2 cellular contexts compared by ENCODE assay signal in the genomic region with DNA sequence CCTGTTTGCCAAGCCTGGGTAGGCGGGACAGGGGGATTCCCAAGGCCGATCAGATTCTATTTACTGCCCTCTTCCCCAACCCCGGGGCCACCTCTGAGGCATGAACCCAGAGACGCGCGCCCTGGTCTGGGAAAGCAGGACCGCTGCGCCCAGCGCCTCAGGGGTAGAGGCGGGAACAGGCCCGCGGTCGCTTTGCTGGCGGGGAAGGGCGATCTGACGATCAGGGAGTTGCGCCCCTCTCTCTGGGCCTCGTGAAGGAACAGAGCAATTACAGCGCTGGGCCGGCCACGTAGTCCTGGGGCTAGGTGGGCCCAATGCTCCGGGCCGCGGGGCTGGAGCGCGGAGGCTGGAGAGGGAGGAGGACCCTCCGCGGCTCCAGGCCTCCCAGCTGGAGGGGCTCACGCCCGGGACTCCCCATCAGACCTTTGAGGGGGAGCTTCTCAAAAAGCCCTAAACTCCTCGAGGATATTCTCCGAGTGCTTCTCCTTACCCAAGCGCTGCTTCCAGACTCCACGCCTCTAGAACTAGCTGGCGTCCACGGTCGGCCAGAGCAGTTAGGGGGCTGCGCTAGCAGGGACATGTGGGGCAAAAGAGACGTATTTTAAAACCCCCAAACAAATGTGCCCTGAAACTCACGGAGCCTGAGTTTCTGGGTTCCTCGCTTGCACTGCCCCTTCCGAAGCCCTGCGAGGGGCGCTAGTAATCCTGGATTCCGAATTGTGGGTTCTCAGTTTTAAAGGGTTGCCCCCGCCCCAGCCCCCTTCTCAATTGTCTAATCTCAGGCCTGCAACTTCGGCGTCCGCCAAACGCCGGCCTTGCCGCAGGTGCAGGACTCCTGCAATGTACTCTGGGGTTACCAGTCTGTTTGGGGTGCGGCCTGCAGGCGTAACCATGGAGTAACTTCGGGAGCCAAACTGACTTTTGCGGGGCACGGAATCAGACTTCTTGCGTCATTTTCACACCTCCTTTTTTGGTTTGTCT.
TF ChIP-seq lines count a peak whose summit lies in the region.

No MANE protein-coding gene starts in this region.

TF ChIP-seq in GM23338, 12 proteins besides CTCF, POLR2A, EP300 and RAD21 (continued from another document):
- TF ChIP-seq, protein P1, sequence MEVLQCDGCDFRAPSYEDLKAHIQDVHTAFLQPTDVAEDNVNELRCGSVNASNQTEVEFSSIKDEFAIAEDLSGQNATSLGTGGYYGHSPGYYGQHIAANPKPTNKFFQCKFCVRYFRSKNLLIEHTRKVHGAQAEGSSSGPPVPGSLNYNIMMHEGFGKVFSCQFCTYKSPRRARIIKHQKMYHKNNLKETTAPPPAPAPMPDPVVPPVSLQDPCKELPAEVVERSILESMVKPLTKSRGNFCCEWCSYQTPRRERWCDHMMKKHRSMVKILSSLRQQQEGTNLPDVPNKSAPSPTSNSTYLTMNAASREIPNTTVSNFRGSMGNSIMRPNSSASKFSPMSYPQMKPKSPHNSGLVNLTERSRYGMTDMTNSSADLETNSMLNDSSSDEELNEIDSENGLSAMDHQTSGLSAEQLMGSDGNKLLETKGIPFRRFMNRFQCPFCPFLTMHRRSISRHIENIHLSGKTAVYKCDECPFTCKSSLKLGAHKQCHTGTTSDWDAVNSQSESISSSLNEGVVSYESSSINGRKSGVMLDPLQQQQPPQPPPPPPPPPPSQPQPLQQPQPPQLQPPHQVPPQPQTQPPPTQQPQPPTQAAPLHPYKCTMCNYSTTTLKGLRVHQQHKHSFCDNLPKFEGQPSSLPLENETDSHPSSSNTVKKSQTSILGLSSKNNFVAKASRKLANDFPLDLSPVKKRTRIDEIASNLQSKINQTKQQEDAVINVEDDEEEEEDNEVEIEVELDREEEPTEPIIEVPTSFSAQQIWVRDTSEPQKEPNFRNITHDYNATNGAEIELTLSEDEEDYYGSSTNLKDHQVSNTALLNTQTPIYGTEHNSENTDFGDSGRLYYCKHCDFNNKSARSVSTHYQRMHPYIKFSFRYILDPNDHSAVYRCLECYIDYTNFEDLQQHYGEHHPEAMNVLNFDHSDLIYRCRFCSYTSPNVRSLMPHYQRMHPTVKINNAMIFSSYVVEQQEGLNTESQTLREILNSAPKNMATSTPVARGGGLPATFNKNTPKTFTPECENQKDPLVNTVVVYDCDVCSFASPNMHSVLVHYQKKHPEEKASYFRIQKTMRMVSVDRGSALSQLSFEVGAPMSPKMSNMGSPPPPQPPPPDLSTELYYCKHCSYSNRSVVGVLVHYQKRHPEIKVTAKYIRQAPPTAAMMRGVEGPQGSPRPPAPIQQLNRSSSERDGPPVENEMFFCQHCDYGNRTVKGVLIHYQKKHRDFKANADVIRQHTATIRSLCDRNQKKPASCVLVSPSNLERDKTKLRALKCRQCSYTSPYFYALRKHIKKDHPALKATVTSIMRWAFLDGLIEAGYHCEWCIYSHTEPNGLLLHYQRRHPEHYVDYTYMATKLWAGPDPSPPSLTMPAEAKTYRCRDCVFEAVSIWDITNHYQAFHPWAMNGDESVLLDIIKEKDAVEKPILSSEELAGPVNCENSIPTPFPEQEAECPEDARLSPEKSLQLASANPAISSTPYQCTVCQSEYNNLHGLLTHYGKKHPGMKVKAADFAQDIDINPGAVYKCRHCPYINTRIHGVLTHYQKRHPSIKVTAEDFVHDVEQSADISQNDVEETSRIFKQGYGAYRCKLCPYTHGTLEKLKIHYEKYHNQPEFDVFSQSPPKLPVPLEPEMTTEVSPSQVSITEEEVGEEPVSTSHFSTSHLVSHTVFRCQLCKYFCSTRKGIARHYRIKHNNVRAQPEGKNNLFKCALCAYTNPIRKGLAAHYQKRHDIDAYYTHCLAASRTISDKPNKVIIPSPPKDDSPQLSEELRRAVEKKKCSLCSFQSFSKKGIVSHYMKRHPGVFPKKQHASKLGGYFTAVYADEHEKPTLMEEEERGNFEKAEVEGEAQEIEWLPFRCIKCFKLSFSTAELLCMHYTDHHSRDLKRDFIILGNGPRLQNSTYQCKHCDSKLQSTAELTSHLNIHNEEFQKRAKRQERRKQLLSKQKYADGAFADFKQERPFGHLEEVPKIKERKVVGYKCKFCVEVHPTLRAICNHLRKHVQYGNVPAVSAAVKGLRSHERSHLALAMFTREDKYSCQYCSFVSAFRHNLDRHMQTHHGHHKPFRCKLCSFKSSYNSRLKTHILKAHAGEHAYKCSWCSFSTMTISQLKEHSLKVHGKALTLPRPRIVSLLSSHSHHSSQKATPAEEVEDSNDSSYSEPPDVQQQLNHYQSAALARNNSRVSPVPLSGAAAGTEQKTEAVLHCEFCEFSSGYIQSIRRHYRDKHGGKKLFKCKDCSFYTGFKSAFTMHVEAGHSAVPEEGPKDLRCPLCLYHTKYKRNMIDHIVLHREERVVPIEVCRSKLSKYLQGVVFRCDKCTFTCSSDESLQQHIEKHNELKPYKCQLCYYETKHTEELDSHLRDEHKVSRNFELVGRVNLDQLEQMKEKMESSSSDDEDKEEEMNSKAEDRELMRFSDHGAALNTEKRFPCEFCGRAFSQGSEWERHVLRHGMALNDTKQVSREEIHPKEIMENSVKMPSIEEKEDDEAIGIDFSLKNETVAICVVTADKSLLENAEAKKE (CRISPR knock-in tag; IDR thresholded peaks at IDR 0.05), result no peak

TF ChIP-seq in WTC11, 78 proteins besides CTCF, POLR2A, EP300 and RAD21 (continued from another document):
- TF ChIP-seq, protein P2, sequence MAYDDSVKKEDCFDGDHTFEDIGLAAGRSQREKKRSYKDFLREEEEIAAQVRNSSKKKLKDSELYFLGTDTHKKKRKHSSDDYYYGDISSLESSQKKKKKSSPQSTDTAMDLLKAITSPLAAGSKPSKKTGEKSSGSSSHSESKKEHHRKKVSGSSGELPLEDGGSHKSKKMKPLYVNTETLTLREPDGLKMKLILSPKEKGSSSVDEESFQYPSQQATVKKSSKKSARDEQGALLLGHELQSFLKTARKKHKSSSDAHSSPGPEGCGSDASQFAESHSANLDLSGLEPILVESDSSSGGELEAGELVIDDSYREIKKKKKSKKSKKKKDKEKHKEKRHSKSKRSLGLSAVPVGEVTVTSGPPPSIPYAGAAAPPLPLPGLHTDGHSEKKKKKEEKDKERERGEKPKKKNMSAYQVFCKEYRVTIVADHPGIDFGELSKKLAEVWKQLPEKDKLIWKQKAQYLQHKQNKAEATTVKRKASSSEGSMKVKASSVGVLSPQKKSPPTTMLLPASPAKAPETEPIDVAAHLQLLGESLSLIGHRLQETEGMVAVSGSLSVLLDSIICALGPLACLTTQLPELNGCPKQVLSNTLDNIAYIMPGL (CRISPR knock-in tag; IDR thresholded peaks at IDR 0.05), result peak; percentile 44; the same call in 1 of the 2 replicates
